Comparison of ENCODE assay signal across 19 cellular contexts in the genomic region with DNA sequence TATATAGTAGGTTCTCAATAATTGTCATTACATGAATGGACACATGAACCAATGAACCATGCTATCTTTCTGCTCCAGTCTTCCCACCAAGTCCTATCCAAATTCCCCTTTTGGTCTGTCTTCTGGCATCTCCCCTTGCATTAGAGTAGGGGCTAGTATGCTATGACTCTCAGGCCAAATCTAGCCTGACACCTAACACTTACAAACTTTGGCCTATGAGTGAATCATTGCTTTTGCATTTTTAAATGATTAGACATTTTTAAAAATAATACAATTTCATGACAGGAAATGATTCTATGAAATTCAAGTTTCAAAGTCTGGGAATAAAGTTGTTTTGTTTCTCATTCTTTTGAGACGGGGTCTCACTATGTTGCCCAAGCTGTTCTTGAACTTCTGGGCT.
"Had no signal": no experiment of that assay in that cellular context is flagged by ENCODE, and none has a peak within 500 bp of the region (broad histone marks: within the 10 kb centered on the region; RNA-seq: fewer than 3 reads in every experiment).

No MANE protein-coding gene starts in this region.

- H3K4me1 ChIP-seq: breast epithelium, gastroesophageal sphincter, parathyroid adenoma, spleen had no signal

- H3K4me3 ChIP-seq: breast epithelium, gastroesophageal sphincter, spleen had no signal

- H3K9ac ChIP-seq: parathyroid adenoma had no signal

- H3K27ac ChIP-seq: breast epithelium, gastroesophageal sphincter, parathyroid adenoma, spleen had no signal

- H3K79me2 ChIP-seq: parathyroid adenoma had no signal

- H2AFZ ChIP-seq: parathyroid adenoma had no signal

- ATAC-seq: activated CD8-positive, alpha-beta T cell treated with anti-CD3 and anti-CD28 coated beads for 36 hours; effector memory CD8-positive, alpha-beta T cell; gastroesophageal sphincter; naive thymus-derived CD8-positive, alpha-beta T cell; sciatic nerve; SK-N-SH treated with all-trans-retinoic acid at 6 μM for 48 hours; stimulated activated naive B cell treated with anti-CD40 and anti-IgM and Interleukin-4, amounts not matched to agents 10 μg/mL and 1 μg/mL and 100 μg/mL, for 72 hours; T-cell had no signal

- DNase-seq: activated CD4-positive, alpha-beta T cell treated with anti-CD3 and anti-CD28 coated beads, Interleukin-2, amount 10 ng/mL, durations not matched to agents 24 days and 14 days; activated CD4-positive, CD25-positive, alpha-beta regulatory T cell; activated CD8-positive, alpha-beta T cell treated with anti-CD3 and anti-CD28 coated beads for 36 hours; activated naive CD4-positive, alpha-beta T cell treated with anti-CD3 and anti-CD28 coated beads for 36 hours; activated T-cell treated with anti-CD3 and anti-CD28 coated beads, Interleukin-2, amount 50 U/mL, for 24 hours; dermis blood vessel endothelial cell; effector memory CD8-positive, alpha-beta T cell; mesenchymal stem cell; naive thymus-derived CD8-positive, alpha-beta T cell; spleen; stimulated activated CD4-positive, alpha-beta T cell treated with anti-CD3 and anti-CD28 coated beads, Interleukin-4, amount 100 ng/mL, for 4 hours; stimulated activated naive B cell treated with anti-CD40 and anti-IgM and Interleukin-4, amounts not matched to agents 10 μg/mL and 1 μg/mL and 100 μg/mL, for 72 hours; T-cell; T1000 had no signal

- H3K9me3 ChIP-seq: breast epithelium, gastroesophageal sphincter had no signal

- H3K36me3 ChIP-seq: breast epithelium, gastroesophageal sphincter, spleen had no signal

- H3K27me3 ChIP-seq: breast epithelium, gastroesophageal sphincter, spleen had no signal
